Comparison of ENCODE assay signal across 1 cellular context in genomic region chr1:54225378-54225777, GRCh38.
TF ChIP-seq lines count a peak whose summit lies in the region.

No MANE protein-coding gene starts in this region.

TF ChIP-seq in WTC11, 78 proteins besides CTCF, POLR2A, EP300 and RAD21 (continued from another document):
- no peak for TF ChIP-seq FOXP4 (CRISPR knock-in tag; IDR thresholded peaks at IDR 0.05)
- no peak for TF ChIP-seq ZNF263 (CRISPR knock-in tag; IDR thresholded peaks at IDR 0.05; ENCODE audit: low read depth)
- TF ChIP-seq E2F5 (CRISPR knock-in tag; IDR thresholded peaks at IDR 0.05) = no peak
TF ChIP-seq in WTC11: peak in this region for 0.
